8 cellular contexts compared by ENCODE assay signal in genomic region chr1:109792056-109792831, GRCh38. TPM values are rescaled to one million over a fixed set of nuclear protein-coding genes. Genes with fewer than 3 reads are reported as not detected.
DNase-seq lines count a peak whose midpoint lies in the region; ATAC-seq and TF ChIP-seq lines count a peak whose summit lies in the region.

No MANE protein-coding gene starts in this region.

- CTCF ChIA-PET in Caco-2 (lab: Charles Lee), result interaction anchor here (1.0 to 2.2 kb wide), 2 partner anchors 14 to 192 kb away, joined by 3 to 8 read pairs; partner anchors contain the start of gene AHCYL1

- H3K27ac Mint-ChIP-seq in Caco-2 (ENCODE audit: unreplicated experiment), result peak overlapping the region; percentile 70

- H3K27me3 Mint-ChIP-seq in Caco-2 (ENCODE audit: insufficient read depth, unreplicated experiment), result no peaks in the 10 kb centered on the region

- no peaks in the 10 kb centered on the region for H3K36me3 Mint-ChIP-seq in Caco-2 (ENCODE audit: insufficient read depth, unreplicated experiment)

- peak; percentile 54 for TF ChIP-seq RAD21 in Ishikawa (IDR thresholded peaks at IDR 0.05; ENCODE audit: low read depth)

- TF ChIP-seq CTCF in Caco-2 (IDR thresholded peaks at IDR 0.05; ENCODE audit: insufficient read depth in 1 of 2, low read depth in 1 of 2, low read length in 1 of 2, severe bottlenecking in 1 of 2, unreplicated experiment in 1 of 2) (no peak), ovary (IDR thresholded peaks at IDR 0.05) (peak in 1 of 3 donors; percentile 31)

- ATAC-seq in GM21576 (IDR thresholded peaks at IDR 0.05; ENCODE audit: unreplicated experiment), result no peak
- ATAC-seq in HG03045 (IDR thresholded peaks at IDR 0.05; ENCODE audit: unreplicated experiment), result no peak
- ATAC-seq in HG03439 (IDR thresholded peaks at IDR 0.05; ENCODE audit: unreplicated experiment), result no peak

- H3K4me1 ChIP-seq in Caco-2 (peaks cover 13% of the 10 kb centered on the region), ovary (ENCODE audit: insufficient read depth) (peaks cover 7% of the 10 kb centered on the region)

- 21 to 23% (median 22%) methylated on average over 18 of the region's 18 CpGs for WGBS in ovary, 3 donors

- H3K4me1 Mint-ChIP-seq in Caco-2 (ENCODE audit: low read depth, unreplicated experiment), result peaks cover 7% of the 10 kb centered on the region

- no peaks in the 10 kb centered on the region for H3K9me3 Mint-ChIP-seq in Caco-2 (ENCODE audit: unreplicated experiment)

- TF ChIP-seq POLR2A in ovary (IDR thresholded peaks at IDR 0.05), result no peak

- peak; percentile 64 for TF ChIP-seq EP300 in Ishikawa (IDR thresholded peaks at IDR 0.05; ENCODE audit: borderline replicate concordance)
- no peak for TF ChIP-seq EP300 in ovary (IDR thresholded peaks at IDR 0.05)

- H3K4me3 ChIP-seq in Caco-2 (ENCODE audit: low read depth, low read length), result no peak overlapping the region
- no peak overlapping the region for H3K4me3 ChIP-seq in ovary

- H3K36me3 ChIP-seq in Caco-2 (ENCODE audit: control insufficient read depth, insufficient read depth, low read length) (no peaks in the 10 kb centered on the region), ovary (no peaks in the 10 kb centered on the region)

- H3K27me3 ChIP-seq in Caco-2 (replicated peaks; ENCODE audit: control insufficient read depth, insufficient read depth, low read length) (no peaks in the 10 kb centered on the region), ovary (no peaks in the 10 kb centered on the region)

- peak overlapping the region in 1 of 2 donors; percentile 38 for H3K27ac ChIP-seq in ovary

- DNase-seq in Caco-2 (peak; percentile 28 to 61), glomerular endothelial cell (ENCODE audit: extremely low read depth, low read depth, low spot score) (peak; percentile 60), ovary (peak; percentile 85 to 91 (median 90))
- DNase-seq in activated CD8-positive, alpha-beta memory T cell treated with anti-CD3 and anti-CD28 coated beads, Interleukin-2, amount 50 U/mL, for 4 hours, result peak; percentile 15

- H3K9me3 ChIP-seq in Caco-2 (no peaks in the 10 kb centered on the region), ovary (no peaks in the 10 kb centered on the region)

- POLR2A ChIA-PET in Caco-2 (lab: Charles Lee), result no interaction called here

- intact Hi-C loops in Caco-2 (cut with micrococcal nuclease; ENCODE audit: unreplicated experiment) (no loop called here), ovary (cut with DNase I) (loop anchor here in 3 of 4 donors (5.0 to 10.0 kb wide), 3 partner anchors 123 to 190 kb away; partner anchors contain the start of genes AHCYL1 (in 1 of the 3) and CSF1 (in 1 of the 3))

- no TSS peak for BruUV-seq in Caco-2 (replicated peaks; lab: Mats Ljungman, UMichigan)

- H3K4me3 Mint-ChIP-seq in Caco-2 (ENCODE audit: unreplicated experiment), result no peak overlapping the region

TF ChIP-seq in Ishikawa, 13 proteins besides CTCF, POLR2A, EP300 and RAD21:
- no peak for TF ChIP-seq REST (IDR thresholded peaks at IDR 0.05; ENCODE audit: low read depth)
- no peak for TF ChIP-seq FOXM1 (IDR thresholded peaks at IDR 0.05; ENCODE audit: borderline replicate concordance, low read depth)
- no peak; the same call in none of the 2 replicates for TF ChIP-seq ZBTB7A (IDR thresholded peaks at IDR 0.05; ENCODE audit: low read depth)
- TF ChIP-seq, protein P1, sequence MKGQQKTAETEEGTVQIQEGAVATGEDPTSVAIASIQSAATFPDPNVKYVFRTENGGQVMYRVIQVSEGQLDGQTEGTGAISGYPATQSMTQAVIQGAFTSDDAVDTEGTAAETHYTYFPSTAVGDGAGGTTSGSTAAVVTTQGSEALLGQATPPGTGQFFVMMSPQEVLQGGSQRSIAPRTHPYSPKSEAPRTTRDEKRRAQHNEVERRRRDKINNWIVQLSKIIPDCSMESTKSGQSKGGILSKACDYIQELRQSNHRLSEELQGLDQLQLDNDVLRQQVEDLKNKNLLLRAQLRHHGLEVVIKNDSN (IDR thresholded peaks at IDR 0.05), result no peak
- TF ChIP-seq CREB1 (IDR thresholded peaks at IDR 0.05; ENCODE audit: low read depth), result no peak
- TF ChIP-seq CEBPB (IDR thresholded peaks at IDR 0.05), result no peak
- TF ChIP-seq YY1 (IDR thresholded peaks at IDR 0.05; ENCODE audit: low read depth), result no peak
- TF ChIP-seq TEAD4 (IDR thresholded peaks at IDR 0.05), result peak; percentile 67
- TF ChIP-seq, protein P2, sequence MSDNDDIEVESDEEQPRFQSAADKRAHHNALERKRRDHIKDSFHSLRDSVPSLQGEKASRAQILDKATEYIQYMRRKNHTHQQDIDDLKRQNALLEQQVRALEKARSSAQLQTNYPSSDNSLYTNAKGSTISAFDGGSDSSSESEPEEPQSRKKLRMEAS (IDR thresholded peaks at IDR 0.05), result no peak
- TF ChIP-seq NFIC (IDR thresholded peaks at IDR 0.05), result peak; percentile 88
- TF ChIP-seq TCF12 (IDR thresholded peaks at IDR 0.05; ENCODE audit: low read depth), result peak; percentile 39; the same call in 1 of the 2 replicates
- no peak for TF ChIP-seq EGR1 (IDR thresholded peaks at IDR 0.05)
- no peak for TF ChIP-seq TAF1 (IDR thresholded peaks at IDR 0.05; ENCODE audit: low read depth)

RNA-seq across cellular contexts. Expression of gene EPS8L3, which starts 28.5 kb away (rescaled TPM):
- total RNA-seq in Caco-2 (2022) (15.3 and 18.5 TPM in 2 replicates), glomerular endothelial cell (not detected in 2 replicates), ovary (1 to 10 TPM in 1 of 7 donors, under 1 TPM in 5, not detected in 1; 0.23 to 1.9 (median 0.56) TPM)
- under 1 TPM in 1 of 2 donors, not detected in 1; 0.05 TPM for polyA plus RNA-seq in ovary

RNA-seq across cellular contexts. Expression of gene GSTM3, which starts 51.4 kb away (rescaled TPM):
- 8.9 and 10.6 TPM in 2 replicates for total RNA-seq in Caco-2 (2022)
- total RNA-seq in glomerular endothelial cell, result 25.7 and 39.8 TPM in 2 replicates
- 100 to 1,000 TPM in 5 of 7 donors, 10 to 100 TPM in 2; 75.8 to 278 (median 135) TPM for total RNA-seq in ovary
- polyA plus RNA-seq in ovary, result 100 to 1,000 TPM; 229 to 234 TPM

Comparison
In these comparisons a context has a peak if more than half of its experiments do, and no peak if none do; other contexts are left out.
1. DNase-seq: peak in every context shown above with its lines; median percentile 90 in ovary; 60 in glomerular endothelial cell; 44 in Caco-2; 15 in activated CD8-positive, alpha-beta memory T cell treated with anti-CD3 and anti-CD28 coated beads, Interleukin-2, amount 50 U/mL, for 4 hours.